In the genomic region with DNA sequence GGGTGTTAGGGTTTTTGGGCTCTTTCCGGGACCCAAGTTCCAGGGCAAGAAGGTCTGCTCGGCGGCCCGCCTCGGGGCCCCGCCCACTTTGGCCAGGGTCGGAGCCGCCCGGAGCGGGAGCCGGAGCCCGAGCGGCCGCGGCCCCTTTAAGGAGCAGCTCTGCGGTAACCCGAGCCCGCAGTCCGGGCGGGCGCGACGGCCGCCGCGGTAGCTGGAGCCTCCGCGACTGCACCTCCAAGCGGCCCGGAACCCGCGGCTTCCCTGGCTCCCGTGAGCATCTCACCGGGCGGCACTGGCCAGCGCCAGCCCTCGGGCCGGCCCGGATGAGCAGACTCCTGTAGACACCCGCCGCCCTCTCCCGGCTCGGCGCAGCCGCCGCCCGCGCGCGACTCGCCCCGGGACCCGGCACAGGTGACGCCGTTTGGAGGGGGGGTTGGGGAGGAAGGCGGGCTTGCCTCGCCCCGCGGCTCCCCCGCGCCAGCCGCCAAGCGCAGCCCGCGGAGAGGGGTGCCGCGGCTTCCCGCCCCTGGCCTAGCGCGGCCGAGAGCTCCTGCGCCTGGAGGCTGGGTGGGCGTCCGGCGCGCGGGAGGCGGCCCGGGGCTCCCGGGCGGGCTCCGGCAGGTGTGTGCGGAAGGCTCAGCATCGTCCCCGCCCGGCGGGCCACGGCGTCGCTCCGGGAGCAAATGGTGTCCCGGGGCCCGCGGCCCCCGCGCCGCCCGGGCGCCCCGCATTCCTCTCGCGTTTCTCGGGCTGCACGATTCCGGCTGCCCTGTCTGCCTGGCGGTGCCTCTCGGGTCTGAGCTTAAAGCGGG, we compare ENCODE assay signal across 8 cellular contexts. TPM values are rescaled to one million over a fixed set of nuclear protein-coding genes. Genes with fewer than 3 reads are reported as not detected.
DNase-seq lines count a peak whose midpoint lies in the region; ATAC-seq and TF ChIP-seq lines count a peak whose summit lies in the region.

A gene with protein sequence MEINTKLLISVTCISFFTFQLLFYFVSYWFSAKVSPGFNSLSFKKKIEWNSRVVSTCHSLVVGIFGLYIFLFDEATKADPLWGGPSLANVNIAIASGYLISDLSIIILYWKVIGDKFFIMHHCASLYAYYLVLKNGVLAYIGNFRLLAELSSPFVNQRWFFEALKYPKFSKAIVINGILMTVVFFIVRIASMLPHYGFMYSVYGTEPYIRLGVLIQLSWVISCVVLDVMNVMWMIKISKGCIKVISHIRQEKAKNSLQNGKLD (plus strand): TSS at position 149 of the 812 bp plus-strand sequence. CDS start 26,547 bp downstream, outside the sequence.

- ATAC-seq in GM18511 (IDR thresholded peaks at IDR 0.05; ENCODE audit: unreplicated experiment) (peak; percentile 66), HG03095 (IDR thresholded peaks at IDR 0.05; ENCODE audit: unreplicated experiment) (peak; percentile 48), thoracic aorta (ENCODE audit: insufficient number of reproducible peaks, low FRiP score, low read depth) (peak; percentile 69)

- peak; percentile 79 for DNase-seq in NCI-H526 treated with DMSO at 0.1 percent for 48 hours (lab: John Stamatoyannopoulos, UW)
- DNase-seq in activated T-cell treated with anti-CD3 and anti-CD28 coated beads for 4 hours, result peak; percentile 26
- DNase-seq in esophagus muscularis mucosa (ENCODE audit: extremely low spot score), result no peak
- DNase-seq in thoracic aorta (ENCODE audit: low spot score), result no peak

- H3K4me3 ChIP-seq in esophagus muscularis mucosa (peak within 1 kb of the TSS; percentile 82 to 92 (median 85)), muscle layer of duodenum (ENCODE audit: low read depth in 1 of 2, low read length in 2 of 2) (peak within 1 kb of the TSS; percentile 76 to 93), thoracic aorta (peak within 1 kb of the TSS; percentile 80)

- intact Hi-C loops in esophagus muscularis mucosa (cut with DNase I), result loop anchor here (2.0 to 5.0 kb wide), 2 partner anchors 40 to 115 kb away; no protein-coding TSS in a partner anchor

- no peak for TF ChIP-seq EP300 in esophagus muscularis mucosa (IDR thresholded peaks at IDR 0.05)

- WGBS in esophagus muscularis mucosa, result 0% methylated on average over 2 of the region's 108 CpGs

- H3K27me3 ChIP-seq in esophagus muscularis mucosa (no peaks in the 10 kb centered on the region), muscle layer of duodenum (ENCODE audit: low read depth, low read length) (no peaks in the 10 kb centered on the region), thoracic aorta (replicated peaks; ENCODE audit: insufficient read depth) (no peaks in the 10 kb centered on the region)

- no peaks in the 10 kb centered on the region for H3K9me3 ChIP-seq in esophagus muscularis mucosa
- H3K9me3 ChIP-seq in muscle layer of duodenum (ENCODE audit: control insufficient read depth in 1 of 2, low read length in 2 of 2), result no peaks in the 10 kb centered on the region
- no peaks in the 10 kb centered on the region for H3K9me3 ChIP-seq in thoracic aorta

- peaks cover 6 to 31% (median 23%) of the 10 kb centered on the region in 4 donors for H3K4me1 ChIP-seq in esophagus muscularis mucosa
- peaks cover 0 to 7% of the 10 kb centered on the region in 2 donors for H3K4me1 ChIP-seq in muscle layer of duodenum (ENCODE audit: control insufficient read depth in 1 of 2, insufficient read depth in 2 of 2, low read length in 2 of 2)
- H3K4me1 ChIP-seq in thoracic aorta (ENCODE audit: control insufficient read depth in 1 of 2, low read depth in 2 of 2), result peaks cover 0 to 24% of the 10 kb centered on the region in 2 donors

- peak; percentile 23 for TF ChIP-seq POLR2A in esophagus muscularis mucosa (IDR thresholded peaks at IDR 0.05; ENCODE audit: low read depth)

- H3K36me3 ChIP-seq in esophagus muscularis mucosa, result no peaks in the 10 kb centered on the region
- H3K36me3 ChIP-seq in muscle layer of duodenum (ENCODE audit: control insufficient read depth in 1 of 2, insufficient read depth in 2 of 2, low read length in 2 of 2), result no peaks in the 10 kb centered on the region
- H3K36me3 ChIP-seq in thoracic aorta, result no peaks in the 10 kb centered on the region

- TF ChIP-seq CTCF in 22Rv1 (IDR thresholded peaks at IDR 0.05), result peak; percentile 4; the same call in 1 of the 2 replicates
- no peak for TF ChIP-seq CTCF in esophagus muscularis mucosa (IDR thresholded peaks at IDR 0.05)
- no peak for TF ChIP-seq CTCF in thoracic aorta (IDR thresholded peaks at IDR 0.05)

- H3K27ac ChIP-seq in 22Rv1 (peak within 1 kb of the TSS; percentile 71), esophagus muscularis mucosa (replicated peaks in 1 of 4) (peak within 1 kb of the TSS; percentile 71 to 83 (median 77)), muscle layer of duodenum (ENCODE audit: low read length) (no peak within 1 kb of the TSS), thoracic aorta (peak within 1 kb of the TSS; percentile 56 to 59)

RNA-seq across cellular contexts. Expression of the gene that starts here (rescaled TPM):
- total RNA-seq in esophagus muscularis mucosa, result 10 to 100 TPM in 1 of 4 donors, 1 to 10 TPM in 3; 8.4 to 15.9 (median 9.3) TPM
- total RNA-seq in thoracic aorta, result 1 to 10 TPM; 8.0 to 9.9 TPM

Comparison
In these comparisons a context has a peak if more than half of its experiments do, and no peak if none do; other contexts are left out.
1. DNase-seq: peak in NCI-H526 treated with DMSO at 0.1 percent for 48 hours (single experiment) and activated T-cell treated with anti-CD3 and anti-CD28 coated beads for 4 hours (single experiment); none in esophagus muscularis mucosa (single experiment) and thoracic aorta (single experiment).
2. Peak in every context shown above with its lines, with median percentiles within 50 percentile points of each other: ATAC-seq and H3K4me3 ChIP-seq.